ENCODE assay signal across 11 cellular contexts in the genomic region with DNA sequence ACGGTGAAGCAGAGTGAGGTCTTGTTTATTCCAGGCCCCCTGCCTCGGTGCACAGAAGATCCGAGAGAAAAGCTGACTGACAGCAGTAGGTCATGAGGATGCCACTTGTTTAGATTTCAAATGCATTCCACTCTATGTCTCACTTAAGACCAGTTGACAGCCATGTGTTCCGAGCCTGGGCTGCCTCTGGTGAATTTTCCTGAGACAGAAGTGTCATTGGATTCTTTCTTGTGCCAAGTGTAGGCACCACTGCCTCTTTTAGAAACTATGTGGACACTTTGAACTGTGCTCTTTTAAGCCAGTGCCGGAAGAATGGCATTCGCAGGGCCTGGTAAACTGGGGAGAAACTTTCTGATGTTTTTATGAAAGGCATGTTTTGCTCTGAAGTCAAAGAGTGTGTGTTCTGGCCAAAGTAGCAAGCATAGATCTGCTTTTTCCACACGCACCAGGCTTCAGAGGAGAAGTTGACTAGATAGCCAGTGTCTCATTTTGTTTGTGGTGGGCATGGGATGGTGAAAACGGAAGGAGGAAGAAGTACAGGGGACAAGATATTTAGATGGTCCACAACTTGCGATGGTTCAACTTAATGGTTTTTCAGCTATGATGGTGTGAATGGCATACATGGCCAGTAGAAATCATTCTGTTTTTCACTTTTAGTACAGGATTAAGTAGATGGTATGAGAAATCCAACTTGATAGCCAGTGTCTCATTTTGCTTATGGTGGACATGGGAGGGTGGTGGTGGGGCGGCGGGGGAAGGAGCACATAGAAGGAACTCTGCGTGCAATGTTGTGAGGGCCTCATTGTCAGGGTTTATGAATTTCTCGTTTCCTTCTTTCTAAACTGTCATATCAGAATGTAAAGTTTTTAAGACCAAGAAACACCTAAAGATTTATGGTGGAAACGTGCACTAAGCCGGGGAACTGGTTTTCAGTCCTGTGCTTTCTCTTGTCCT. TPM values are rescaled to one million over a fixed set of nuclear protein-coding genes. Genes with fewer than 3 reads are reported as not detected.
DNase-seq lines count a peak whose midpoint lies in the region; ATAC-seq and TF ChIP-seq lines count a peak whose summit lies in the region.
"Had no signal": no experiment of that assay in that cellular context is flagged by ENCODE, and none has a peak within 500 bp of the region (broad histone marks: within the 10 kb centered on the region; RNA-seq: fewer than 3 reads in every experiment).

No MANE protein-coding gene starts in this region.

- H3K4me1 Mint-ChIP-seq in activated CD4-positive, alpha-beta memory T cell treated with anti-CD3 and anti-CD28 coated beads for 36 hours (ENCODE audit: low read depth) = peaks cover 28% of the 10 kb centered on the region
- H3K4me1 Mint-ChIP-seq in activated CD4-positive, alpha-beta memory T cell treated with anti-CD3 and anti-CD28 coated beads, Interleukin-2, amount 10 ng/mL, durations not matched to agents 7 days and 5 days = peaks cover 19% of the 10 kb centered on the region

- H3K27me3 ChIP-seq in IMR-90 (ENCODE audit: control insufficient read depth, insufficient read depth, low read length) (no peaks in the 10 kb centered on the region), thyroid gland (no peaks in the 10 kb centered on the region)

- no peak overlapping the region for H2AFZ ChIP-seq in IMR-90 (replicated peaks; ENCODE audit: low read length, poor library complexity)

- in situ Hi-C loops in IMR-90 (cut with MboI; ENCODE audit: low sequenced_read_pairs) = no loop called here

- no peak overlapping the region for H3K4me2 ChIP-seq in IMR-90 (ENCODE audit: low read depth, low read length)

- POLR2A ChIA-PET in activated CD4-positive, alpha-beta memory T cell treated with anti-CD3 and anti-CD28 coated beads for 36 hours (lab: Charles Lee) = no interaction called here
- POLR2A ChIA-PET in activated CD4-positive, alpha-beta memory T cell treated with anti-CD3 and anti-CD28 coated beads, Interleukin-2, amount 10 ng/mL, durations not matched to agents 7 days and 5 days (lab: Charles Lee) = no interaction called here
- POLR2A ChIA-PET in IMR-90 (lab: Charles Lee; ENCODE audit: unreplicated experiment) = no interaction called here

- H4K91ac ChIP-seq in IMR-90 (ENCODE audit: insufficient read depth, low read depth, low read length) = no peak overlapping the region

- H3K9ac ChIP-seq in IMR-90 (ENCODE audit: low read depth, low read length) = no peak overlapping the region

- H3K4me3 ChIP-seq in IMR-90 (ENCODE audit: insufficient read depth, low read depth, low read length) = no peak overlapping the region
- H3K4me3 ChIP-seq in thyroid gland (replicated peaks in 1 of 3) = no peak overlapping the region

- H4K5ac ChIP-seq in IMR-90 (ENCODE audit: low read depth, low read length) = no peak overlapping the region

- peaks cover 19% of the 10 kb centered on the region for H3K9me1 ChIP-seq in IMR-90 (ENCODE audit: insufficient read depth, low read length)

- CTCF ChIA-PET in activated CD4-positive, alpha-beta memory T cell treated with anti-CD3 and anti-CD28 coated beads for 36 hours (lab: Charles Lee) = interaction anchor here (0.7 kb wide), 1 partner anchor 52 kb away, joined by 3 read pairs; the partner anchor contains the start of gene WBP1L
- CTCF ChIA-PET in activated CD4-positive, alpha-beta memory T cell treated with anti-CD3 and anti-CD28 coated beads, Interleukin-2, amount 10 ng/mL, durations not matched to agents 7 days and 5 days (lab: Charles Lee) = interaction anchor here (1.1 kb wide), 1 partner anchor 83 kb away, joined by 3 read pairs; no protein-coding TSS in a partner anchor
- CTCF ChIA-PET in IMR-90 (lab: Yijun Ruan, JAX) = no interaction called here

- BruUV-seq in IMR-90 (replicated peaks; lab: Mats Ljungman, UMichigan) = no TSS peak

- no peak overlapping the region for H3K18ac ChIP-seq in IMR-90 (ENCODE audit: low read depth, low read length)

- H3K4me3 Mint-ChIP-seq in activated CD4-positive, alpha-beta memory T cell treated with anti-CD3 and anti-CD28 coated beads for 36 hours = no peak overlapping the region
- H3K4me3 Mint-ChIP-seq in activated CD4-positive, alpha-beta memory T cell treated with anti-CD3 and anti-CD28 coated beads, Interleukin-2, amount 10 ng/mL, durations not matched to agents 7 days and 5 days = no peak overlapping the region

- H2AK5ac ChIP-seq in IMR-90 (ENCODE audit: low read depth, low read length) = peak overlapping the region; percentile 52; the same call in 1 of the 2 replicates

- H4K20me1 ChIP-seq in IMR-90 (ENCODE audit: insufficient read depth, low read length) = peaks cover 73% of the 10 kb centered on the region

- H3K56ac ChIP-seq in IMR-90 (ENCODE audit: extremely low read depth, insufficient read depth, low read length) = no peak overlapping the region

- no peak overlapping the region; the same call in 1 of the 2 replicates for H3K14ac ChIP-seq in IMR-90 (replicated peaks; ENCODE audit: low read depth, low read length)

- H3K36me3 Mint-ChIP-seq in activated CD4-positive, alpha-beta memory T cell treated with anti-CD3 and anti-CD28 coated beads for 36 hours = peaks cover 12% of the 10 kb centered on the region
- H3K36me3 Mint-ChIP-seq in activated CD4-positive, alpha-beta memory T cell treated with anti-CD3 and anti-CD28 coated beads, Interleukin-2, amount 10 ng/mL, durations not matched to agents 7 days and 5 days (ENCODE audit: low read depth) = peaks cover 21% of the 10 kb centered on the region

- H3K9me3 ChIP-seq in IMR-90 (ENCODE audit: control insufficient read depth, insufficient read depth, low read length) = no peaks in the 10 kb centered on the region
- H3K9me3 ChIP-seq in thyroid gland = no peaks in the 10 kb centered on the region

- H2BK20ac ChIP-seq in IMR-90 (ENCODE audit: low read depth, low read length) = no peak overlapping the region

- TF ChIP-seq RAD21 in IMR-90 (IDR thresholded peaks at IDR 0.05; ENCODE audit: low read length) = no peak

- peaks cover 23 to 62% of the 10 kb centered on the region in 2 experiments for H3K79me1 ChIP-seq in IMR-90 (ENCODE audit: low read depth in 1 of 2, low read length in 2 of 2)

- H3K9me3 Mint-ChIP-seq in activated CD4-positive, alpha-beta memory T cell treated with anti-CD3 and anti-CD28 coated beads for 36 hours = no peaks in the 10 kb centered on the region
- H3K9me3 Mint-ChIP-seq in activated CD4-positive, alpha-beta memory T cell treated with anti-CD3 and anti-CD28 coated beads, Interleukin-2, amount 10 ng/mL, durations not matched to agents 7 days and 5 days = no peaks in the 10 kb centered on the region

- no peak overlapping the region for H3K23ac ChIP-seq in IMR-90 (ENCODE audit: low read depth, low read length)

- H3K36me3 ChIP-seq in IMR-90 (ENCODE audit: control insufficient read depth, insufficient read depth, low read length) (peaks cover 24% of the 10 kb centered on the region), thyroid gland (peaks cover 11 to 20% of the 10 kb centered on the region in 2 donors)

- no peak for DNase-seq in activated CD4-positive, alpha-beta memory T cell treated with anti-CD3 and anti-CD28 coated beads for 36 hours
- no peak for DNase-seq in activated CD4-positive, alpha-beta memory T cell treated with anti-CD3 and anti-CD28 coated beads, Interleukin-2, amount 10 ng/mL, durations not matched to agents 7 days and 5 days
- no peak for DNase-seq in IMR-90
- no peak for DNase-seq in left cardiac atrium
- no peak for DNase-seq in thyroid gland
- DNase-seq in SIG-M5 treated with dmso at 0.1 percent for 504 hours (lab: John Stamatoyannopoulos, UW; ENCODE audit: unreplicated experiment) = no peak

- intact Hi-C loops in activated CD4-positive, alpha-beta memory T cell treated with anti-CD3 and anti-CD28 coated beads for 36 hours (cut with micrococcal nuclease) = no loop called here
- intact Hi-C loops in IMR-90 (cut with micrococcal nuclease) (no loop called here), left cardiac atrium (cut with DNase I) (no loop called here), thyroid gland (cut with DNase I) (no loop called here)

- H2BK120ac ChIP-seq in IMR-90 (ENCODE audit: low read depth, low read length) = no peak overlapping the region

- H4K8ac ChIP-seq in IMR-90 (ENCODE audit: low read depth in 2 of 2, low read length in 2 of 2) = no peak overlapping the region

- peak overlapping the region; percentile 18 for H3K27ac Mint-ChIP-seq in activated CD4-positive, alpha-beta memory T cell treated with anti-CD3 and anti-CD28 coated beads for 36 hours
- no peak overlapping the region for H3K27ac Mint-ChIP-seq in activated CD4-positive, alpha-beta memory T cell treated with anti-CD3 and anti-CD28 coated beads, Interleukin-2, amount 10 ng/mL, durations not matched to agents 7 days and 5 days

- no peak for ATAC-seq in IMR-90 (ENCODE audit: low read depth)
- ATAC-seq in left cardiac atrium = peak; percentile 48 to 51
- no peak for ATAC-seq in GM18520 (IDR thresholded peaks at IDR 0.05; ENCODE audit: unreplicated experiment)
- no peak for ATAC-seq in GM18517 (IDR thresholded peaks at IDR 0.05; ENCODE audit: unreplicated experiment)

- TF ChIP-seq POLR2A in IMR-90 (IDR thresholded peaks at IDR 0.05; ENCODE audit: low read depth, low read length) = no peak
- no peak for TF ChIP-seq POLR2A in thyroid gland (IDR thresholded peaks at IDR 0.05)

- H3K27me3 Mint-ChIP-seq in activated CD4-positive, alpha-beta memory T cell treated with anti-CD3 and anti-CD28 coated beads for 36 hours = no peaks in the 10 kb centered on the region
- no peaks in the 10 kb centered on the region for H3K27me3 Mint-ChIP-seq in activated CD4-positive, alpha-beta memory T cell treated with anti-CD3 and anti-CD28 coated beads, Interleukin-2, amount 10 ng/mL, durations not matched to agents 7 days and 5 days

- H2BK5ac ChIP-seq in IMR-90 (ENCODE audit: low read depth, low read length, poor library complexity, severe bottlenecking) = no peak overlapping the region

- 81% methylated on average over 4 of the region's 15 CpGs; no CpG with 5 or more reads in 1 of the 2 experiments for WGBS in IMR-90 (ENCODE audit: extremely low coverage in 2 of 2, insufficient read length in 1 of 2), 2 experiments
- WGBS in thyroid gland, 2 donors = 74 to 75% methylated on average over 15 of the region's 15 CpGs

- dilution Hi-C loops in IMR-90 (cut with HindIII; ENCODE audit: low sequenced_read_pairs, unreplicated experiment) = no loop called here

- no peak for TF ChIP-seq CTCF in IMR-90 (conservative IDR thresholded peaks at IDR 0.05; ENCODE audit: low read depth, low read length)
- no peak for TF ChIP-seq CTCF in thyroid gland (IDR thresholded peaks at IDR 0.05)

- H3K4me1 ChIP-seq in IMR-90 (ENCODE audit: control insufficient read depth, insufficient read depth, low read length) (peaks cover 13% of the 10 kb centered on the region), thyroid gland (peaks cover 57 to 79% of the 10 kb centered on the region in 2 donors)

- H3K27ac ChIP-seq in IMR-90 (ENCODE audit: insufficient read depth, low read length) = no peak overlapping the region
- peak overlapping the region; percentile 16 to 64 (median 57) for H3K27ac ChIP-seq in thyroid gland

- H2AK9ac ChIP-seq in IMR-90 (replicated peaks; ENCODE audit: low read depth, low read length, poor library complexity) = no peak overlapping the region

- H2BK15ac ChIP-seq in IMR-90 (ENCODE audit: low read depth, low read length) = no peak overlapping the region

- H3K4ac ChIP-seq in IMR-90 (ENCODE audit: low read depth, low read length) = no peak overlapping the region

RNA-seq across cellular contexts. Expression of gene CYP17A1, which starts 41.5 kb away (rescaled TPM):
- total RNA-seq in activated CD4-positive, alpha-beta memory T cell treated with anti-CD3 and anti-CD28 coated beads for 36 hours = not detected
- not detected for total RNA-seq in activated CD4-positive, alpha-beta memory T cell treated with anti-CD3 and anti-CD28 coated beads, Interleukin-2, amount 10 ng/mL, durations not matched to agents 7 days and 5 days
- total RNA-seq in IMR-90 (2012; rRNA removed) (not detected in 2 replicates), left cardiac atrium (not detected), thyroid gland (10 to 100 TPM in 3 of 4 donors, 1 to 10 TPM in 1; 4.0 to 29.1 (median 15.9) TPM)
- polyA plus RNA-seq in IMR-90 (2012; rRNA removed) = not detected in 2 replicates
- polyA plus RNA-seq in IMR-90 (2012; cell fraction: cytosol; rRNA removed) = not detected in 2 replicates
- polyA plus RNA-seq in IMR-90 (2012; cell fraction: nucleus; rRNA removed; ENCODE audit: low replicate concordance) = not detected in 2 replicates
- total RNA-seq: glomerular endothelial cell, RPMI7951, urinary bladder had no signal
- polyA plus RNA-seq: urinary bladder had no signal

RNA-seq across cellular contexts. Expression of gene WBP1L, which starts 52.0 kb away (rescaled TPM):
- total RNA-seq in activated CD4-positive, alpha-beta memory T cell treated with anti-CD3 and anti-CD28 coated beads for 36 hours = 10 to 100 TPM; 14.6 to 15.9 TPM
- total RNA-seq in activated CD4-positive, alpha-beta memory T cell treated with anti-CD3 and anti-CD28 coated beads, Interleukin-2, amount 10 ng/mL, durations not matched to agents 7 days and 5 days = 10 to 100 TPM; 31.7 to 31.9 TPM
- 29.2 and 31.0 TPM in 2 replicates for total RNA-seq in IMR-90 (2012; rRNA removed)
- 20.7 and 22.2 TPM in 2 replicates for polyA plus RNA-seq in IMR-90 (2012; rRNA removed)
- polyA plus RNA-seq in IMR-90 (2012; cell fraction: cytosol; rRNA removed) = 17.2 and 31.3 TPM in 2 replicates
- 18.9 and 19.8 TPM in 2 replicates for polyA plus RNA-seq in IMR-90 (2012; cell fraction: nucleus; rRNA removed; ENCODE audit: low replicate concordance)
- 10 to 100 TPM; 30.6 to 41.1 TPM for total RNA-seq in left cardiac atrium
- 100 to 1,000 TPM; 194 to 384 (median 314) TPM for total RNA-seq in thyroid gland

RNA-seq across cellular contexts. Expression of gene BORCS7, which starts 58.3 kb away (rescaled TPM):
- total RNA-seq in activated CD4-positive, alpha-beta memory T cell treated with anti-CD3 and anti-CD28 coated beads for 36 hours = 1 to 10 TPM; 5.0 to 5.9 TPM
- total RNA-seq in activated CD4-positive, alpha-beta memory T cell treated with anti-CD3 and anti-CD28 coated beads, Interleukin-2, amount 10 ng/mL, durations not matched to agents 7 days and 5 days = 10 to 100 TPM; 10.0 to 11.9 TPM
- total RNA-seq in IMR-90 (2012; rRNA removed) = 8.8 and 20.3 TPM in 2 replicates
- polyA plus RNA-seq in IMR-90 (2012; rRNA removed) = 17.4 and 19.4 TPM in 2 replicates
- polyA plus RNA-seq in IMR-90 (2012; cell fraction: cytosol; rRNA removed) = 4.0 and 6.7 TPM in 2 replicates
- polyA plus RNA-seq in IMR-90 (2012; cell fraction: nucleus; rRNA removed; ENCODE audit: low replicate concordance) = 2.3 and 8.4 TPM in 2 replicates
- 10 to 100 TPM; 12.0 to 19.8 TPM for total RNA-seq in left cardiac atrium
- 100 to 1,000 TPM in 2 of 4 donors, 10 to 100 TPM in 2; 77.4 to 134 (median 93.8) TPM for total RNA-seq in thyroid gland

Comparison
In these comparisons a context has a peak if more than half of its experiments do, and no peak if none do; other contexts are left out.
1. ATAC-seq: peak in left cardiac atrium (2 of 2); none in IMR-90 (single experiment), GM18520 (single experiment) and GM18517 (single experiment).